1 cellular context compared by ENCODE assay signal in the genomic region with DNA sequence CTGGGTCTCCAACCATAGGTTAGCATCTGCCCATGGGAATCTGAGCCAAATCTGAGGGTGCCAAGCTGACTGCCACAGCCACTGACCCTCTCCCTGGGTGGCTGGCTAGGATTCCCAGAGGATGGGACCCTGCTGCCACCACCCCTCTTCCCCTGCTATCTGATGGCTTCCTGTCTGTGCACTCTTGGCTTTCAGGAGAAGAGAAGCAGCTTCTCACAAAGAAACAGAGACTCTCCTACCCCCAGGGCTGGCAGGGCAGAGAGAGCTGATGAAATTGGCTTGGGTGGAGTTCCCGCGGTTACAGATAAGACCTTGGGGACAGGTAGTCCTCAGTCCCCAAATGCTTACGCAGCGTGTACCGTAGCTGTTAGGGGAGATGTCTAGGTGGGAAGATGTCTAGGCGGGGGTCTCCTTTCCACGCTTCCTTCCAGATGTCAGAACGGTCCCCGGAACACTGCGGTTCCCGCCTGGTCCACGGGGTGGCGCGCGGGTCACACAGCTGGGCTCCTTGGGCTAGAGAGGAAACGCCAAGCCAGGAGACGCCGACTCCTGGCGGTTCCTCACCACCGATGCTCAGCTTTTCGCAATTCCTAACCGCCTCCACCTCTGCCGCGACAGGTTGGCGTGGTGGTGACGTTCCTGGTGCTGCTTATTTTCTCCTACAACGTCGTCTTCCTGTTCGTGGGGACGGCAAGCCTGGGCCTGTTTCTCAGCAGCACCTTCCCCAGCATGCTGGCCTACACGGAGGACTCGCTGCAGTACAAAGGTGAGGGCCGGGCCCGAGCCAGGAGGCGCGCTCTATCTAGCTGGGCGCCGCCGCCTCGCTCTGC.
A peak's percentile ranks its signal among the peaks of the same experiment; 100 is the strongest.
TF ChIP-seq lines count a peak whose summit lies in the region.

No MANE protein-coding gene starts in this region.

TF ChIP-seq in HepG2, 621 proteins besides CTCF, POLR2A, EP300 and RAD21 (continued from another document and continues in another):
- TF ChIP-seq, protein P1, sequence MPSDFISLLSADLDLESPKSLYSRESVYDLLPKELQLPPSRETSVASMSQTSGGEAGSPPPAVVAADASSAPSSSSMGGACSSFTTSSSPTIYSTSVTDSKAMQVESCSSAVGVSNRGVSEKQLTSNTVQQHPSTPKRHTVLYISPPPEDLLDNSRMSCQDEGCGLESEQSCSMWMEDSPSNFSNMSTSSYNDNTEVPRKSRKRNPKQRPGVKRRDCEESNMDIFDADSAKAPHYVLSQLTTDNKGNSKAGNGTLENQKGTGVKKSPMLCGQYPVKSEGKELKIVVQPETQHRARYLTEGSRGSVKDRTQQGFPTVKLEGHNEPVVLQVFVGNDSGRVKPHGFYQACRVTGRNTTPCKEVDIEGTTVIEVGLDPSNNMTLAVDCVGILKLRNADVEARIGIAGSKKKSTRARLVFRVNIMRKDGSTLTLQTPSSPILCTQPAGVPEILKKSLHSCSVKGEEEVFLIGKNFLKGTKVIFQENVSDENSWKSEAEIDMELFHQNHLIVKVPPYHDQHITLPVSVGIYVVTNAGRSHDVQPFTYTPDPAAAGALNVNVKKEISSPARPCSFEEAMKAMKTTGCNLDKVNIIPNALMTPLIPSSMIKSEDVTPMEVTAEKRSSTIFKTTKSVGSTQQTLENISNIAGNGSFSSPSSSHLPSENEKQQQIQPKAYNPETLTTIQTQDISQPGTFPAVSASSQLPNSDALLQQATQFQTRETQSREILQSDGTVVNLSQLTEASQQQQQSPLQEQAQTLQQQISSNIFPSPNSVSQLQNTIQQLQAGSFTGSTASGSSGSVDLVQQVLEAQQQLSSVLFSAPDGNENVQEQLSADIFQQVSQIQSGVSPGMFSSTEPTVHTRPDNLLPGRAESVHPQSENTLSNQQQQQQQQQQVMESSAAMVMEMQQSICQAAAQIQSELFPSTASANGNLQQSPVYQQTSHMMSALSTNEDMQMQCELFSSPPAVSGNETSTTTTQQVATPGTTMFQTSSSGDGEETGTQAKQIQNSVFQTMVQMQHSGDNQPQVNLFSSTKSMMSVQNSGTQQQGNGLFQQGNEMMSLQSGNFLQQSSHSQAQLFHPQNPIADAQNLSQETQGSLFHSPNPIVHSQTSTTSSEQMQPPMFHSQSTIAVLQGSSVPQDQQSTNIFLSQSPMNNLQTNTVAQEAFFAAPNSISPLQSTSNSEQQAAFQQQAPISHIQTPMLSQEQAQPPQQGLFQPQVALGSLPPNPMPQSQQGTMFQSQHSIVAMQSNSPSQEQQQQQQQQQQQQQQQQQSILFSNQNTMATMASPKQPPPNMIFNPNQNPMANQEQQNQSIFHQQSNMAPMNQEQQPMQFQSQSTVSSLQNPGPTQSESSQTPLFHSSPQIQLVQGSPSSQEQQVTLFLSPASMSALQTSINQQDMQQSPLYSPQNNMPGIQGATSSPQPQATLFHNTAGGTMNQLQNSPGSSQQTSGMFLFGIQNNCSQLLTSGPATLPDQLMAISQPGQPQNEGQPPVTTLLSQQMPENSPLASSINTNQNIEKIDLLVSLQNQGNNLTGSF (CRISPR knock-in tag; IDR thresholded peaks at IDR 0.05): no peak
- 0 out of 2 replicates have a peak, but pooled peaks have one; percentile 21 for TF ChIP-seq ZNF225 (CRISPR knock-in tag; IDR thresholded peaks at IDR 0.05)
- TF ChIP-seq ELF3 (CRISPR knock-in tag; IDR thresholded peaks at IDR 0.05): peak; percentile 66
- TF ChIP-seq, protein P2, sequence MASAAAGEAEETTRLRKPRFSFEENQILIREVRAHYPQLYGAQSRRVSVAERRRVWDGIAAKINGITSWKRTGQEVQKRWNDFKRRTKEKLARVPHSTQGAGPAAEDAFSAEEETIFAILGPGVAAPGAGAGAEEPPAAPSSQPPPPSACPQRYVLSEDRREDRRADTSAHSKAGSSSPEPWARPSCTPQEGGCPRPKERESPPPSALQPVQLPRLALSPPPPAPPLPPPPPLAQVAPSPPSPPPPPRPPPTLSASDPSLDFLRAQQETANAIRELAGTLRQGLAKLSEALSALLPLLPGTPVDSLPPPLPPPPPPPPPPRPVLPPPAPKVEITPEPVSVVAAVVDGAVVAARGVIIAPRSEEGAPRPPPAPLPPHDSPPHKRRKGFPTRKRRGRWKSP (CRISPR knock-in tag; IDR thresholded peaks at IDR 0.05): peak; percentile 63; the same call in 1 of the 2 replicates
- peak; percentile 27; the same call in 1 of the 2 replicates for TF ChIP-seq SMAD1 (CRISPR knock-in tag; IDR thresholded peaks at IDR 0.05; ENCODE audit: borderline replicate concordance, low read depth)
- TF ChIP-seq, protein P3, sequence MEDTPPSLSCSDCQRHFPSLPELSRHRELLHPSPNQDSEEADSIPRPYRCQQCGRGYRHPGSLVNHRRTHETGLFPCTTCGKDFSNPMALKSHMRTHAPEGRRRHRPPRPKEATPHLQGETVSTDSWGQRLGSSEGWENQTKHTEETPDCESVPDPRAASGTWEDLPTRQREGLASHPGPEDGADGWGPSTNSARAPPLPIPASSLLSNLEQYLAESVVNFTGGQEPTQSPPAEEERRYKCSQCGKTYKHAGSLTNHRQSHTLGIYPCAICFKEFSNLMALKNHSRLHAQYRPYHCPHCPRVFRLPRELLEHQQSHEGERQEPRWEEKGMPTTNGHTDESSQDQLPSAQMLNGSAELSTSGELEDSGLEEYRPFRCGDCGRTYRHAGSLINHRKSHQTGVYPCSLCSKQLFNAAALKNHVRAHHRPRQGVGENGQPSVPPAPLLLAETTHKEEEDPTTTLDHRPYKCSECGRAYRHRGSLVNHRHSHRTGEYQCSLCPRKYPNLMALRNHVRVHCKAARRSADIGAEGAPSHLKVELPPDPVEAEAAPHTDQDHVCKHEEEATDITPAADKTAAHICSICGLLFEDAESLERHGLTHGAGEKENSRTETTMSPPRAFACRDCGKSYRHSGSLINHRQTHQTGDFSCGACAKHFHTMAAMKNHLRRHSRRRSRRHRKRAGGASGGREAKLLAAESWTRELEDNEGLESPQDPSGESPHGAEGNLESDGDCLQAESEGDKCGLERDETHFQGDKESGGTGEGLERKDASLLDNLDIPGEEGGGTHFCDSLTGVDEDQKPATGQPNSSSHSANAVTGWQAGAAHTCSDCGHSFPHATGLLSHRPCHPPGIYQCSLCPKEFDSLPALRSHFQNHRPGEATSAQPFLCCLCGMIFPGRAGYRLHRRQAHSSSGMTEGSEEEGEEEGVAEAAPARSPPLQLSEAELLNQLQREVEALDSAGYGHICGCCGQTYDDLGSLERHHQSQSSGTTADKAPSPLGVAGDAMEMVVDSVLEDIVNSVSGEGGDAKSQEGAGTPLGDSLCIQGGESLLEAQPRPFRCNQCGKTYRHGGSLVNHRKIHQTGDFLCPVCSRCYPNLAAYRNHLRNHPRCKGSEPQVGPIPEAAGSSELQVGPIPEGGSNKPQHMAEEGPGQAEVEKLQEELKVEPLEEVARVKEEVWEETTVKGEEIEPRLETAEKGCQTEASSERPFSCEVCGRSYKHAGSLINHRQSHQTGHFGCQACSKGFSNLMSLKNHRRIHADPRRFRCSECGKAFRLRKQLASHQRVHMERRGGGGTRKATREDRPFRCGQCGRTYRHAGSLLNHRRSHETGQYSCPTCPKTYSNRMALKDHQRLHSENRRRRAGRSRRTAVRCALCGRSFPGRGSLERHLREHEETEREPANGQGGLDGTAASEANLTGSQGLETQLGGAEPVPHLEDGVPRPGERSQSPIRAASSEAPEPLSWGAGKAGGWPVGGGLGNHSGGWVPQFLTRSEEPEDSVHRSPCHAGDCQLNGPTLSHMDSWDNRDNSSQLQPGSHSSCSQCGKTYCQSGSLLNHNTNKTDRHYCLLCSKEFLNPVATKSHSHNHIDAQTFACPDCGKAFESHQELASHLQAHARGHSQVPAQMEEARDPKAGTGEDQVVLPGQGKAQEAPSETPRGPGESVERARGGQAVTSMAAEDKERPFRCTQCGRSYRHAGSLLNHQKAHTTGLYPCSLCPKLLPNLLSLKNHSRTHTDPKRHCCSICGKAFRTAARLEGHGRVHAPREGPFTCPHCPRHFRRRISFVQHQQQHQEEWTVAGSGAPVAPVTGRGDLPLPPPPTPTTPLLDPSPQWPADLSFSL (CRISPR knock-in tag; IDR thresholded peaks at IDR 0.05): 0 out of 2 replicates have a peak, but pooled peaks have one; percentile 21
- TF ChIP-seq MBNL3 (CRISPR knock-in tag; conservative IDR thresholded peaks at IDR 0.05): no peak
- 0 out of 2 replicates have a peak, but pooled peaks have one; percentile 43 for TF ChIP-seq TOPORS (CRISPR knock-in tag; IDR thresholded peaks at IDR 0.05)
- TF ChIP-seq RFXAP (CRISPR knock-in tag; IDR thresholded peaks at IDR 0.05; ENCODE audit: borderline replicate concordance): no peak
- 0 out of 2 replicates have a peak, but pooled peaks have one; percentile 40 for TF ChIP-seq ZNF546 (CRISPR knock-in tag; conservative IDR thresholded peaks at IDR 0.05)
- TF ChIP-seq ZNF737 (CRISPR knock-in tag; IDR thresholded peaks at IDR 0.05; ENCODE audit: borderline replicate concordance): 0 out of 2 replicates have a peak, but pooled peaks have one; percentile 28
- no peak for TF ChIP-seq SOX5 (CRISPR knock-in tag; IDR thresholded peaks at IDR 0.05; ENCODE audit: borderline replicate concordance)
- TF ChIP-seq, protein P4, sequence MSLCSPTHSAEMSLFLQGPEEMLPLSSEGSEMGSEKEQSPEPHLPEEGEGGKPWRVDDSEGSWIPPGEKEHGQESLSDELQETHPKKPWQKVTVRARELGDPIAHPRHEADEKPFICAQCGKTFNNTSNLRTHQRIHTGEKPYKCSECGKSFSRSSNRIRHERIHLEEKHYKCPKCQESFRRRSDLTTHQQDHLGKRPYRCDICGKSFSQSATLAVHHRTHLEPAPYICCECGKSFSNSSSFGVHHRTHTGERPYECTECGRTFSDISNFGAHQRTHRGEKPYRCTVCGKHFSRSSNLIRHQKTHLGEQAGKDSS (CRISPR knock-in tag; IDR thresholded peaks at IDR 0.05; ENCODE audit: borderline replicate concordance, low read depth): peak; percentile 63; the same call in 1 of the 2 replicates
- no peak for TF ChIP-seq ZC3H4 (CRISPR knock-in tag; IDR thresholded peaks at IDR 0.05; ENCODE audit: borderline replicate concordance)
- TF ChIP-seq IRX3 (CRISPR knock-in tag; IDR thresholded peaks at IDR 0.05; ENCODE audit: borderline replicate concordance, low read depth): no peak
- TF ChIP-seq, protein P5, sequence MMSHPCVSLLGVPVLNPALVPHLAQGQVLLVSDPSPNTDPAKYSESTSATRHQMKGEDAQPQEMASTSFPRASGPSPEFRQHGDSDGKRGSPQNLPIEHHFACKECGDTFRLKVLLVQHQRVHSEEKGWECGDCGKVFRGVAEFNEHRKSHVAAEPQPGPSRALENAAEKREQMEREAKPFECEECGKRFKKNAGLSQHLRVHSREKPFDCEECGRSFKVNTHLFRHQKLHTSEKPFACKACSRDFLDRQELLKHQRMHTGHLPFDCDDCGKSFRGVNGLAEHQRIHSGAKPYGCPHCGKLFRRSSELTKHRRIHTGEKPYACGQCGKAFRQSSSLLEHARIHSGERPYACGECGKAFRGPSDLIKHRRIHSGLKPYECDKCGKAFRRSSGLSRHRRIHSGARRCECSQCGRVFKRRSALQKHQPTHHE (CRISPR knock-in tag; IDR thresholded peaks at IDR 0.05; ENCODE audit: borderline replicate concordance): peak; percentile 75; the same call in 1 of the 2 replicates
- TF ChIP-seq ZNF619 (CRISPR knock-in tag; IDR thresholded peaks at IDR 0.05): peak; percentile 46; the same call in 1 of the 2 replicates
- no peak for TF ChIP-seq KLF15 (CRISPR knock-in tag; IDR thresholded peaks at IDR 0.05; ENCODE audit: borderline replicate concordance)
- TF ChIP-seq, protein P6, sequence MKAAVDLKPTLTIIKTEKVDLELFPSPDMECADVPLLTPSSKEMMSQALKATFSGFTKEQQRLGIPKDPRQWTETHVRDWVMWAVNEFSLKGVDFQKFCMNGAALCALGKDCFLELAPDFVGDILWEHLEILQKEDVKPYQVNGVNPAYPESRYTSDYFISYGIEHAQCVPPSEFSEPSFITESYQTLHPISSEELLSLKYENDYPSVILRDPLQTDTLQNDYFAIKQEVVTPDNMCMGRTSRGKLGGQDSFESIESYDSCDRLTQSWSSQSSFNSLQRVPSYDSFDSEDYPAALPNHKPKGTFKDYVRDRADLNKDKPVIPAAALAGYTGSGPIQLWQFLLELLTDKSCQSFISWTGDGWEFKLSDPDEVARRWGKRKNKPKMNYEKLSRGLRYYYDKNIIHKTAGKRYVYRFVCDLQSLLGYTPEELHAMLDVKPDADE (CRISPR knock-in tag; IDR thresholded peaks at IDR 0.05): 0 out of 2 replicates have a peak, but pooled peaks have one; percentile 51
- TF ChIP-seq, protein P7, sequence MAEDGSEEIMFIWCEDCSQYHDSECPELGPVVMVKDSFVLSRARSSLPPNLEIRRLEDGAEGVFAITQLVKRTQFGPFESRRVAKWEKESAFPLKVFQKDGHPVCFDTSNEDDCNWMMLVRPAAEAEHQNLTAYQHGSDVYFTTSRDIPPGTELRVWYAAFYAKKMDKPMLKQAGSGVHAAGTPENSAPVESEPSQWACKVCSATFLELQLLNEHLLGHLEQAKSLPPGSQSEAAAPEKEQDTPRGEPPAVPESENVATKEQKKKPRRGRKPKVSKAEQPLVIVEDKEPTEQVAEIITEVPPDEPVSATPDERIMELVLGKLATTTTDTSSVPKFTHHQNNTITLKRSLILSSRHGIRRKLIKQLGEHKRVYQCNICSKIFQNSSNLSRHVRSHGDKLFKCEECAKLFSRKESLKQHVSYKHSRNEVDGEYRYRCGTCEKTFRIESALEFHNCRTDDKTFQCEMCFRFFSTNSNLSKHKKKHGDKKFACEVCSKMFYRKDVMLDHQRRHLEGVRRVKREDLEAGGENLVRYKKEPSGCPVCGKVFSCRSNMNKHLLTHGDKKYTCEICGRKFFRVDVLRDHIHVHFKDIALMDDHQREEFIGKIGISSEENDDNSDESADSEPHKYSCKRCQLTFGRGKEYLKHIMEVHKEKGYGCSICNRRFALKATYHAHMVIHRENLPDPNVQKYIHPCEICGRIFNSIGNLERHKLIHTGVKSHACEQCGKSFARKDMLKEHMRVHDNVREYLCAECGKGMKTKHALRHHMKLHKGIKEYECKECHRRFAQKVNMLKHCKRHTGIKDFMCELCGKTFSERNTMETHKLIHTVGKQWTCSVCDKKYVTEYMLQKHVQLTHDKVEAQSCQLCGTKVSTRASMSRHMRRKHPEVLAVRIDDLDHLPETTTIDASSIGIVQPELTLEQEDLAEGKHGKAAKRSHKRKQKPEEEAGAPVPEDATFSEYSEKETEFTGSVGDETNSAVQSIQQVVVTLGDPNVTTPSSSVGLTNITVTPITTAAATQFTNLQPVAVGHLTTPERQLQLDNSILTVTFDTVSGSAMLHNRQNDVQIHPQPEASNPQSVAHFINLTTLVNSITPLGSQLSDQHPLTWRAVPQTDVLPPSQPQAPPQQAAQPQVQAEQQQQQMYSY (CRISPR knock-in tag; IDR thresholded peaks at IDR 0.05): no peak
- peak; percentile 79; the same call in 1 of the 2 replicates for TF ChIP-seq MTA1 (CRISPR knock-in tag; IDR thresholded peaks at IDR 0.05; ENCODE audit: borderline replicate concordance)
